9 cellular contexts compared by ENCODE assay signal in genomic region chr2:43228341-43228751, GRCh38. TPM values are rescaled to one million over a fixed set of nuclear protein-coding genes. Genes with fewer than 3 reads are reported as not detected.
DNase-seq lines count a peak whose midpoint lies in the region; ATAC-seq and TF ChIP-seq lines count a peak whose summit lies in the region.
"Had no signal": no experiment of that assay in that cellular context is flagged by ENCODE, and none has a peak within 500 bp of the region (broad histone marks: within the 10 kb centered on the region; RNA-seq: fewer than 3 reads in every experiment).

No MANE protein-coding gene starts in this region.

- intact Hi-C loops in right cardiac atrium (cut with DNase I), result loop anchor here (2.0 to 10.0 kb wide), 13 partner anchors 51 to 401 kb away; no protein-coding TSS in a partner anchor
- intact Hi-C loops in left cardiac atrium (cut with DNase I), result loop anchor here (2.0 to 10.0 kb wide), 7 partner anchors 94 to 400 kb away; no protein-coding TSS in a partner anchor
- intact Hi-C loops in breast epithelium (cut with DNase I; ENCODE audit: low total_unique reads), result loop anchor here (5.0 to 10.0 kb wide), 4 partner anchors 204 to 394 kb away; no protein-coding TSS in a partner anchor
- intact Hi-C loops in left colon (cut with DNase I, micrococcal nuclease), result loop anchor here in 1 of 2 donors (10.0 kb wide), 3 partner anchors 64 to 204 kb away; no protein-coding TSS in a partner anchor

- H3K9me3 ChIP-seq in right cardiac atrium (ENCODE audit: control insufficient read depth, low read length) (no peaks in the 10 kb centered on the region), breast epithelium (no peaks in the 10 kb centered on the region), muscle layer of duodenum (ENCODE audit: control insufficient read depth in 1 of 2, low read length in 2 of 2) (no peaks in the 10 kb centered on the region)

- H3K27ac ChIP-seq in right cardiac atrium (ENCODE audit: low read length), result peak overlapping the region; percentile 87
- peak overlapping the region; percentile 99 for H3K27ac ChIP-seq in breast epithelium
- H3K27ac ChIP-seq in muscle layer of duodenum (ENCODE audit: low read length), result peak overlapping the region; percentile 81

- DNase-seq in right cardiac atrium (peak in 1 of 3 donors; percentile 27), left cardiac atrium (no peak), breast epithelium (ENCODE audit: low spot score in 2 of 2) (no peak), left colon (no peak)
- no peak for DNase-seq in NK-92 treated with Interleukin-12 subunit alpha and Interleukin-12 subunit beta, amount 100 ng/mL, for 24 hours (lab: John Stamatoyannopoulos, UW)
- DNase-seq in stimulated activated CD4-positive, alpha-beta T cell treated with anti-CD3 and anti-CD28 coated beads, Interleukin-4, amount 100 ng/mL, for 4 hours, result no peak
- DNase-seq: DMS79 had no signal

- ATAC-seq in right cardiac atrium (no peak), left cardiac atrium (no peak), GM18858 (IDR thresholded peaks at IDR 0.05; ENCODE audit: unreplicated experiment) (no peak), left colon (no peak)

- H3K27me3 ChIP-seq in right cardiac atrium (ENCODE audit: control insufficient read depth, insufficient read depth) (no peaks in the 10 kb centered on the region), breast epithelium (no peaks in the 10 kb centered on the region), muscle layer of duodenum (ENCODE audit: low read depth, low read length) (no peaks in the 10 kb centered on the region)

- no peak for TF ChIP-seq CTCF in breast epithelium (IDR thresholded peaks at IDR 0.05)

- H3K4me1 ChIP-seq in right cardiac atrium (ENCODE audit: control insufficient read depth, insufficient read depth, low read length), result peaks cover 4% of the 10 kb centered on the region
- H3K4me1 ChIP-seq in breast epithelium, result peaks cover 0 to 16% of the 10 kb centered on the region in 2 donors
- H3K4me1 ChIP-seq in muscle layer of duodenum (ENCODE audit: control insufficient read depth in 1 of 2, insufficient read depth in 2 of 2, low read length in 2 of 2), result peaks cover 12 to 16% of the 10 kb centered on the region in 2 donors

- TF ChIP-seq POLR2A in breast epithelium (IDR thresholded peaks at IDR 0.05), result peak; percentile 10

- WGBS in right cardiac atrium, result 18% methylated on average over 2 of the region's 2 CpGs

- H3K36me3 ChIP-seq in breast epithelium (peaks cover 5% of the 10 kb centered on the region), muscle layer of duodenum (ENCODE audit: control insufficient read depth in 1 of 2, insufficient read depth in 2 of 2, low read length in 2 of 2) (peaks cover 7 to 30% of the 10 kb centered on the region in 2 donors)

- H3K4me3 ChIP-seq in right cardiac atrium (ENCODE audit: low read length) (no peak overlapping the region), breast epithelium (peak overlapping the region; percentile 69 to 96 (median 91)), muscle layer of duodenum (ENCODE audit: low read depth in 1 of 2, low read length in 2 of 2) (peak overlapping the region; percentile 49 to 96)

RNA-seq across cellular contexts. Expression of gene ZFP36L2, which starts 1.9 kb away (rescaled TPM):
- 10 to 100 TPM; 62.1 to 73.0 (median 68.1) TPM for total RNA-seq in right cardiac atrium
- 40.3 TPM for polyA plus RNA-seq in right cardiac atrium
- 10 to 100 TPM; 64.0 to 82.1 TPM for total RNA-seq in left cardiac atrium
- 100 to 1,000 TPM; 111 to 155 (median 124) TPM for total RNA-seq in breast epithelium
- 100 to 1,000 TPM; 199 to 250 TPM for total RNA-seq in left colon
